ENCODE assay signal across 22 cellular contexts in the genomic region with DNA sequence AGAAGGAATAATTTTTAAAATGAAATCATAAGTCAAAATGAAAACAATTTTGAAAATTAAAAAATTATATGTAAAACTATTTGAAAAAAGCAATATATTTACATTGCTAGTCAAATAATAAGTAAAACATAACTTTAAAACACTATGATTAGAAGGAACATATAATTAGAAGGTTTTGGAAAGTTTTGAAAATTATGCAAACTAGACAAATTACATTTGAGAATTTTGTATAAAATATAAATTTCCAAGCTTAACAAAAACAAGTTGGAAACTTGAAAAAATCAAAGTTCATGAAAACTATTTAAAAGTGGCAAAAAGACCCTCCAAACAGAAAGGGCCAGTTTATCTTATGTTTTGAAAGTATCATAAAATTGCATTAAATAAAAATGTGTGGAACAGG.
A peak's percentile ranks its signal among the peaks of the same experiment; 100 is the strongest.
DNase-seq lines count a peak whose midpoint lies in the region; ATAC-seq, FAIRE-seq and TF ChIP-seq lines count a peak whose summit lies in the region.
"Had no signal": no experiment of that assay in that cellular context is flagged by ENCODE, and none has a peak within 500 bp of the region (broad histone marks: within the 10 kb centered on the region; RNA-seq: fewer than 3 reads in every experiment).

No MANE protein-coding gene starts in this region.

- no TSS peak for BruUV-seq in HepG2 (replicated peaks; lab: Mats Ljungman, UMichigan)
- no TSS peak for BruUV-seq in K562 (replicated peaks; lab: Mats Ljungman, UMichigan)

- H3K9me1 ChIP-seq in K562 (ENCODE audit: control insufficient read depth, insufficient read depth, low read length), result no peaks in the 10 kb centered on the region

- no peak overlapping the region for H2AFZ ChIP-seq in HepG2 (ENCODE audit: low read length)
- H2AFZ ChIP-seq in K562 (ENCODE audit: low read depth, low read length), result no peak overlapping the region
- no peak overlapping the region for H2AFZ ChIP-seq in hepatocyte

- H3K4me2 ChIP-seq in HepG2 (ENCODE audit: low read depth, low read length), result no peak overlapping the region
- no peak overlapping the region for H3K4me2 ChIP-seq in K562 (ENCODE audit: insufficient read depth, low read length)
- H3K4me2 ChIP-seq in hepatocyte, result no peak overlapping the region
- H3K4me2 ChIP-seq: BLaER1 treated with 17β-estradiol and CSF1 and Interleukin-3, amounts not matched to agents 10 nM and 100 nM had no signal

- no peak for ATAC-seq in HepG2
- ATAC-seq in right lobe of liver, result no peak
- ATAC-seq in K562, result no peak
- ATAC-seq in GM21515 (IDR thresholded peaks at IDR 0.05; ENCODE audit: unreplicated experiment), result no peak
- ATAC-seq: GM12878 had no signal

- TF ChIP-seq RAD21 in HepG2 (CRISPR knock-in tag; IDR thresholded peaks at IDR 0.05) (no peak), K562 (CRISPR knock-in tag; conservative IDR thresholded peaks at IDR 0.05 in 1 of 2, IDR thresholded peaks at IDR 0.05 in 1 of 2) (no peak)

- TF ChIP-seq CTCF in HepG2 (CRISPR knock-in tag; IDR thresholded peaks at IDR 0.05) (no peak), right lobe of liver (IDR thresholded peaks at IDR 0.05) (no peak), K562 (IDR thresholded peaks at IDR 0.05 in 2 of 3, conservative IDR thresholded peaks at IDR 0.05 in 1 of 3; ENCODE audit: insufficient read depth in 2 of 3, low read depth in 1 of 3, low read length in 3 of 3) (no peak), hepatocyte (IDR thresholded peaks at IDR 0.05; ENCODE audit: poor library complexity) (no peak)

- H3K4me1 ChIP-seq in HepG2 (ENCODE audit: insufficient read depth, low read length) (no peaks in the 10 kb centered on the region), right lobe of liver (no peaks in the 10 kb centered on the region), K562 (replicated peaks in 1 of 2; ENCODE audit: control insufficient read depth in 2 of 2, insufficient read depth in 2 of 2, low read length in 2 of 2) (no peaks in the 10 kb centered on the region), small intestine (ENCODE audit: control insufficient read depth in 2 of 2, insufficient read depth in 1 of 2, low read depth in 1 of 2, low read length in 1 of 2) (no peaks in the 10 kb centered on the region), hepatocyte (ENCODE audit: insufficient read depth) (no peaks in the 10 kb centered on the region)
- H3K4me1 ChIP-seq: BE2C; BLaER1 treated with 17β-estradiol and CSF1 and Interleukin-3, amounts not matched to agents 10 nM and 100 nM had no signal

- no peak overlapping the region for H3K9ac ChIP-seq in HepG2 (ENCODE audit: insufficient read depth, low read depth, low read length)
- no peak overlapping the region for H3K9ac ChIP-seq in K562 (ENCODE audit: insufficient read depth in 1 of 2, low read depth in 2 of 2, low read length in 2 of 2)
- H3K9ac ChIP-seq: BLaER1 treated with 17β-estradiol and CSF1 and Interleukin-3, amounts not matched to agents 10 nM and 100 nM had no signal

- no peak for FAIRE-seq in HepG2 (lab: Jason Lieb, UNC)
- no peak for FAIRE-seq in K562 (lab: Jason Lieb, UNC)
- peak; percentile 86 for FAIRE-seq in frontal cortex (lab: Jason Lieb, UNC)
- peak; percentile 86 for FAIRE-seq in small intestine (lab: Jason Lieb, UNC)
- FAIRE-seq: GM12878, H1 had no signal

- H3K4me3 ChIP-seq in HepG2 (replicated peaks in 1 of 3; ENCODE audit: insufficient read depth in 1 of 3, low read depth in 2 of 3, low read length in 3 of 3) (no peak overlapping the region), right lobe of liver (no peak overlapping the region), K562 (no peak overlapping the region), small intestine (ENCODE audit: low read depth in 1 of 2, low read length in 2 of 2) (no peak overlapping the region), hepatocyte (no peak overlapping the region)
- H3K4me3 ChIP-seq: BLaER1 treated with 17β-estradiol and CSF1 and Interleukin-3, amounts not matched to agents 10 nM and 100 nM; GM12878 had no signal

- TF ChIP-seq POLR2A in HepG2 (IDR thresholded peaks at IDR 0.05; ENCODE audit: insufficient read depth in 1 of 2, low read depth in 2 of 2, low read length in 2 of 2) (no peak), right lobe of liver (IDR thresholded peaks at IDR 0.05) (no peak), K562 (conservative IDR thresholded peaks at IDR 0.05) (no peak)

- DNase-seq in HepG2 (ENCODE audit: low spot score), result no peak
- no peak for DNase-seq in right lobe of liver
- no peak for DNase-seq in K562 (ENCODE audit: extremely low read depth in 1 of 4, low spot score in 3 of 4)
- no peak for DNase-seq in frontal cortex (ENCODE audit: low spot score in 2 of 2)
- no peak for DNase-seq in small intestine
- no peak for DNase-seq in hepatocyte (ENCODE audit: low spot score)
- no peak for DNase-seq in DMS 273 treated with DMSO at 0.1 percent for 48 hours (lab: John Stamatoyannopoulos, UW)
- DNase-seq: ACHN; AML-193; BE2C; CD4-positive, alpha-beta T cell; CD8-positive, alpha-beta memory T cell; DMS153; DND-41; GDM1; H7; HCEC 1CT had no signal

- H4K20me1 ChIP-seq in HepG2 (ENCODE audit: insufficient read depth, low read length), result no peaks in the 10 kb centered on the region
- no peaks in the 10 kb centered on the region for H4K20me1 ChIP-seq in K562 (replicated peaks; ENCODE audit: control insufficient read depth, insufficient read depth, low read length)
- no peaks in the 10 kb centered on the region for H4K20me1 ChIP-seq in hepatocyte (ENCODE audit: insufficient read depth, poor library complexity, severe bottlenecking)
- H4K20me1 ChIP-seq: BLaER1 treated with 17β-estradiol and CSF1 and Interleukin-3, amounts not matched to agents 10 nM and 100 nM had no signal

- no peaks in the 10 kb centered on the region for H3K9me3 ChIP-seq in HepG2 (ENCODE audit: low read length)
- no peaks in the 10 kb centered on the region for H3K9me3 ChIP-seq in right lobe of liver
- no peaks in the 10 kb centered on the region; the same call in 1 of the 2 replicates for H3K9me3 ChIP-seq in K562 (replicated peaks; ENCODE audit: control insufficient read depth, insufficient read depth, low read depth, low read length)
- no peaks in the 10 kb centered on the region for H3K9me3 ChIP-seq in small intestine (ENCODE audit: control insufficient read depth, low read depth)
- H3K9me3 ChIP-seq in hepatocyte (ENCODE audit: low read depth), result no peaks in the 10 kb centered on the region
- H3K9me3 ChIP-seq: BE2C; BLaER1 treated with 17β-estradiol and CSF1 and Interleukin-3, amounts not matched to agents 10 nM and 100 nM had no signal

- in situ Hi-C loops in HepG2 (cut with HindIII; ENCODE audit: extremely low pct_ligation_motif_present, low pct_unique_long_range_greater_than_20kb), result no loop called here
- in situ Hi-C loops in K562 (cut with MboI), result no loop called here

- intact Hi-C loops in HepG2 (cut with micrococcal nuclease; ENCODE audit: unreplicated experiment), result no loop called here
- intact Hi-C loops in right lobe of liver (cut with DNase I), result no loop called here
- intact Hi-C loops in K562 (cut with micrococcal nuclease), result no loop called here

- CTCF ChIA-PET in HepG2 (lab: Yijun Ruan, JAX; ENCODE audit: low intra/inter-chr PET ratio, low total read pairs), result no interaction called here
- CTCF ChIA-PET in K562 (lab: Yijun Ruan, JAX; ENCODE audit: low intra/inter-chr PET ratio), result no interaction called here

- H3K9me2 ChIP-seq in hepatocyte (replicated peaks; ENCODE audit: insufficient read depth), result no peaks in the 10 kb centered on the region

- H3K36me3 ChIP-seq in HepG2 (replicated peaks in 1 of 2; ENCODE audit: control insufficient read depth in 1 of 2, insufficient read depth in 2 of 2, low read length in 2 of 2) (no peaks in the 10 kb centered on the region), right lobe of liver (no peaks in the 10 kb centered on the region), K562 (ENCODE audit: control insufficient read depth, insufficient read depth, low read length) (no peaks in the 10 kb centered on the region), small intestine (ENCODE audit: control insufficient read depth in 2 of 2, insufficient read depth in 2 of 2, low read length in 2 of 2) (no peaks in the 10 kb centered on the region), hepatocyte (replicated peaks; ENCODE audit: insufficient read depth, low read depth) (no peaks in the 10 kb centered on the region)
- H3K36me3 ChIP-seq: BE2C; BLaER1 treated with 17β-estradiol and CSF1 and Interleukin-3, amounts not matched to agents 10 nM and 100 nM had no signal

- H3K79me2 ChIP-seq in HepG2 (ENCODE audit: insufficient read depth, low read length) (no peaks in the 10 kb centered on the region), K562 (ENCODE audit: control insufficient read depth, insufficient read depth, low read length) (no peaks in the 10 kb centered on the region), hepatocyte (no peaks in the 10 kb centered on the region)

- no peak overlapping the region for H3K27ac ChIP-seq in HepG2 (ENCODE audit: extremely low read length, insufficient read depth, low read length)
- no peak overlapping the region for H3K27ac ChIP-seq in right lobe of liver
- H3K27ac ChIP-seq in K562 (ENCODE audit: extremely low read depth, low read depth, low read length), result no peak overlapping the region
- H3K27ac ChIP-seq in small intestine (ENCODE audit: low read depth in 1 of 2, low read length in 1 of 2), result no peak overlapping the region
- H3K27ac ChIP-seq in hepatocyte, result no peak overlapping the region
- H3K27ac ChIP-seq: 22Rv1; BLaER1 treated with 17β-estradiol and CSF1 and Interleukin-3, amounts not matched to agents 10 nM and 100 nM had no signal

- POLR2A ChIA-PET in HepG2 (lab: Yijun Ruan, JAX), result no interaction called here
- POLR2A ChIA-PET in K562 (lab: Yijun Ruan, JAX), result no interaction called here

- TF ChIP-seq EP300 in HepG2 (IDR thresholded peaks at IDR 0.05; ENCODE audit: low read depth in 2 of 2, low read length in 2 of 2) (no peak), HepG2 (CRISPR knock-in tag; IDR thresholded peaks at IDR 0.05; ENCODE audit: borderline replicate concordance) (no peak), K562 (IDR thresholded peaks at IDR 0.05; ENCODE audit: low read length) (no peak)

- H3K27me3 ChIP-seq in HepG2 (ENCODE audit: control insufficient read depth in 1 of 2, insufficient read depth in 2 of 2, low read length in 2 of 2), result no peaks in the 10 kb centered on the region
- no peaks in the 10 kb centered on the region for H3K27me3 ChIP-seq in right lobe of liver
- no peaks in the 10 kb centered on the region for H3K27me3 ChIP-seq in K562 (ENCODE audit: control insufficient read depth in 2 of 2, insufficient read depth in 2 of 2, low read length in 2 of 2)
- no peaks in the 10 kb centered on the region for H3K27me3 ChIP-seq in small intestine (ENCODE audit: control insufficient read depth in 2 of 2, insufficient read depth in 2 of 2, low read length in 2 of 2)
- H3K27me3 ChIP-seq in hepatocyte, result no peaks in the 10 kb centered on the region
- H3K27me3 ChIP-seq: BE2C; BLaER1 treated with 17β-estradiol and CSF1 and Interleukin-3, amounts not matched to agents 10 nM and 100 nM had no signal

TF ChIP-seq in HepG2, 621 proteins besides CTCF, POLR2A, EP300 and RAD21 (continues in another document):
- TF ChIP-seq MAFF (IDR thresholded peaks at IDR 0.05; ENCODE audit: low read depth, low read length) (peak; percentile 5; the same call in 1 of the 2 replicates), ZNF557 (CRISPR knock-in tag; IDR thresholded peaks at IDR 0.05) (no peak)

TF ChIP-seq in K562, 482 proteins besides CTCF, POLR2A, EP300 and RAD21 (continues in another document):
- no peak for TF ChIP-seq ZC3H11A (IDR thresholded peaks at IDR 0.05; ENCODE audit: low read depth, low read length)
- peak; percentile 47; the same call in 1 of the 2 replicates for TF ChIP-seq C11orf30 (IDR thresholded peaks at IDR 0.05; ENCODE audit: low read depth)
